ENCODE assay signal across 8 cellular contexts in the genomic region with DNA sequence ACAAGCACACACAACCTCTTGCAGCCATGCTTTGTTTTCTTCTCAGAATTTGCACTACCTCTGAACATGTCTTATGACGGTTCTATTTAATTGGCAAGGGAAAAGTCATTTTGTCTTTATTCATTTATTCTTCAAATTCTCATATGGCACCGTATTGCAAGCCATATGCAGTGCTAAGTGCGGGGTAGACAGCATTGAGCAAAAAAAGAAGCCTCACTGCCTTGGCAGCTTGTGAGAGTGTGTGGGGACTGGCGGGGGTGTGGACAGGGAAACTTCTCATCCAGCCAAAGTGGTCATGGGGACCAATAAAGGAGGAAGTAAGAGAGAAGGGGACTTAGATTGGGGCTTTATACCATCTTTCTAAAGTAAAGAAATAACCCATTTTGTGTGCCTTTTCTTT.
"Had no signal": no experiment of that assay in that cellular context is flagged by ENCODE, and none has a peak within 500 bp of the region (broad histone marks: within the 10 kb centered on the region; RNA-seq: fewer than 3 reads in every experiment).

No MANE protein-coding gene starts in this region.

- DNase-seq: GOT3, H7, HFFc6 had no signal

- ATAC-seq: HCT116, HepG2 had no signal

- H3K4me1 Mint-ChIP-seq: IgD-negative memory B cell had no signal

- H3K27ac ChIP-seq: HL-60 had no signal

- H3K27ac Mint-ChIP-seq: HFFc6 had no signal

- H3K36me3 ChIP-seq: HAP-1 had no signal

- H3K4me1 ChIP-seq: HAP-1 had no signal

- H3K27me3 Mint-ChIP-seq: IgD-negative memory B cell had no signal

- H3K36me3 Mint-ChIP-seq: IgD-negative memory B cell had no signal

- H3K4me3 Mint-ChIP-seq: HFFc6, IgD-negative memory B cell had no signal

- H3K4me3 ChIP-seq: HAP-1 had no signal
